Comparison of ENCODE assay signal across 8 cellular contexts in the genomic region with DNA sequence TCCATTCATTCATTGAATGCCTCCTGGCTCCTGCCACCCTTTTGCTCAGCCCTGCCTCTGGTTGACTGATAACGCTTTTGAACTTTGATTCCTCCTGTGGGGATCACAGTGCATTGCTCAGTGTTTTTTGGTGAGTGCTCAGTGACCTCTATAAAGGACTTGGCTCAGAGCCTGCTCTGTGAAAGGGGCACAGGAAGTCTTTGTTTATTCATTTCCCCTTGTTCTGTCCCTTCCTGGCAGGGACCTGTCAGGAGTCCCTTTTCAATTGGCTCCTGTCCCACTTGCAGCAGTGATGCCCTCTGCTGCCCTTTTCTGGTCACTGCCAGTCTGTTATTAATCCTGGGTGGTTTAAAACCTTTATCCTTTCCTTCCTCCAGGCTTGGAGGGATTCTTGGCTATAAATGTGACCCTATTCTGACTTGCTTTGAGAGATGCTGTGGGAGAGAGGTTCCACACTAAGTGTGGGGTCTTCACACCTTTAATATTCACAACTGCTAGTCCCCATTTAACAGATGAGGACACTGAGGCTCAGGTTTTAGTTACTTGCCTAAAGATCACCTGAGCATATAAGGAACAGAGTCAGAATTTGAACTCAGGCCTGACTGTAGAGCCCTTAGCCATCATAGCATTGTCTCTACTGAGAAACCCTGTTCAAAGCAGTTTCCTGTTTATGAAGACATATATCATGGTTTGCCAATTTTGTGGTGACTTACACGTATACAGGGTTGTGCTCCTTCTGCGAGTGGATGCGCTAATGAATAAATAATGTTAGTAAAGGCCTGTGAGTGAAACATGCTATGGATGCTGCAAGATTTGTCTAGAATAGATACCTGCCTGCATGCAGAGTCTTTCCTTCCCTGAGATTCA. TPM values are rescaled to one million over a fixed set of nuclear protein-coding genes. Genes with fewer than 3 reads are reported as not detected.
DNase-seq lines count a peak whose midpoint lies in the region; ATAC-seq and TF ChIP-seq lines count a peak whose summit lies in the region.

No MANE protein-coding gene starts in this region.

- TF ChIP-seq POLR2A in gastroesophageal sphincter (IDR thresholded peaks at IDR 0.05) (no peak), uterus (IDR thresholded peaks at IDR 0.05) (no peak)

- H3K9me3 Mint-ChIP-seq in activated naive CD4-positive, alpha-beta T cell treated with anti-CD3 and anti-CD28 coated beads for 36 hours, result no peaks in the 10 kb centered on the region

- no peaks in the 10 kb centered on the region for H3K79me2 ChIP-seq in KMS-11 (ENCODE audit: insufficient read depth, low read depth)
- H3K79me2 ChIP-seq in osteoblast (ENCODE audit: insufficient read depth, low read length), result no peaks in the 10 kb centered on the region

- no peaks in the 10 kb centered on the region for H3K36me3 ChIP-seq in BE2C
- H3K36me3 ChIP-seq in KMS-11 (ENCODE audit: insufficient read depth), result no peaks in the 10 kb centered on the region
- peaks cover 0 to 47% of the 10 kb centered on the region in 2 donors for H3K36me3 ChIP-seq in gastroesophageal sphincter
- no peaks in the 10 kb centered on the region for H3K36me3 ChIP-seq in osteoblast (ENCODE audit: insufficient read depth, low read length)
- H3K36me3 ChIP-seq in uterus, result no peaks in the 10 kb centered on the region

- H3K4me2 ChIP-seq in KMS-11 (no peak overlapping the region), osteoblast (ENCODE audit: insufficient read depth, low read length) (no peak overlapping the region)

- peak overlapping the region; percentile 79 for H3K27ac Mint-ChIP-seq in activated naive CD4-positive, alpha-beta T cell treated with anti-CD3 and anti-CD28 coated beads for 36 hours

- no peaks in the 10 kb centered on the region for H3K4me1 ChIP-seq in BE2C
- H3K4me1 ChIP-seq in KMS-11 (ENCODE audit: low read depth, poor library complexity, severe bottlenecking), result peaks cover 41% of the 10 kb centered on the region
- peaks cover 0 to 10% (median 0%) of the 10 kb centered on the region in 3 donors for H3K4me1 ChIP-seq in gastroesophageal sphincter
- peaks cover 8% of the 10 kb centered on the region for H3K4me1 ChIP-seq in osteoblast (ENCODE audit: insufficient read depth, low read length)
- H3K4me1 ChIP-seq in uterus, result no peaks in the 10 kb centered on the region

- CTCF ChIA-PET in activated naive CD4-positive, alpha-beta T cell treated with anti-CD3 and anti-CD28 coated beads for 36 hours (lab: Charles Lee), result interaction anchor here (0.6 to 1.1 kb wide), 6 partner anchors 38 to 142 kb away, joined by 3 to 5 read pairs (median 3); no protein-coding TSS in a partner anchor

- DNase-seq in BE2C (peak; percentile 64), GM19238 (ENCODE audit: insufficient read length, low spot score) (peak; percentile 46), SHP77 (lab: John Stamatoyannopoulos, UW) (peak; percentile 82 to 86), osteoblast (ENCODE audit: insufficient read length, low spot score, missing footprints) (no peak), uterus (peak; percentile 58 to 66)
- peak; percentile 88 for DNase-seq in activated naive CD4-positive, alpha-beta T cell treated with anti-CD3 and anti-CD28 coated beads for 36 hours

- TF ChIP-seq EP300 in gastroesophageal sphincter (IDR thresholded peaks at IDR 0.05), result no peak

- H3K27me3 Mint-ChIP-seq in activated naive CD4-positive, alpha-beta T cell treated with anti-CD3 and anti-CD28 coated beads for 36 hours (ENCODE audit: low read depth), result no peaks in the 10 kb centered on the region

- WGBS in gastroesophageal sphincter (ENCODE audit: low coverage in 1 of 2), 2 donors, result 42 to 72% methylated on average over 2 to 4 of the region's 4 CpGs

- H2AFZ ChIP-seq in KMS-11 (ENCODE audit: low read depth) (no peak overlapping the region), osteoblast (ENCODE audit: low read length) (no peak overlapping the region)

- H3K4me3 ChIP-seq in BE2C (ENCODE audit: low read depth, low read length) (no peak overlapping the region), KMS-11 (IDR thresholded peaks at IDR 0.05; ENCODE audit: insufficient read depth, low read depth, low read length) (no peak overlapping the region), gastroesophageal sphincter (no peak overlapping the region), osteoblast (ENCODE audit: insufficient read depth, low read length) (no peak overlapping the region), uterus (no peak overlapping the region)

- H3K9ac ChIP-seq in KMS-11, result no peak overlapping the region

- H3K27me3 ChIP-seq in BE2C (no peaks in the 10 kb centered on the region), KMS-11 (ENCODE audit: insufficient read depth, low read depth) (no peaks in the 10 kb centered on the region), gastroesophageal sphincter (no peaks in the 10 kb centered on the region), osteoblast (ENCODE audit: insufficient read depth, low read length) (no peaks in the 10 kb centered on the region), uterus (no peaks in the 10 kb centered on the region)

- H3K36me3 Mint-ChIP-seq in activated naive CD4-positive, alpha-beta T cell treated with anti-CD3 and anti-CD28 coated beads for 36 hours (ENCODE audit: low read depth), result peaks cover 11% of the 10 kb centered on the region

- H3K4me3 Mint-ChIP-seq in activated naive CD4-positive, alpha-beta T cell treated with anti-CD3 and anti-CD28 coated beads for 36 hours, result no peak overlapping the region

- no peak overlapping the region for H3K27ac ChIP-seq in KMS-11
- no peak overlapping the region for H3K27ac ChIP-seq in gastroesophageal sphincter
- no peak overlapping the region for H3K27ac ChIP-seq in osteoblast (ENCODE audit: low read depth, low read length)
- H3K27ac ChIP-seq in uterus, result no peak overlapping the region

- peaks cover 58% of the 10 kb centered on the region for H3K4me1 Mint-ChIP-seq in activated naive CD4-positive, alpha-beta T cell treated with anti-CD3 and anti-CD28 coated beads for 36 hours (ENCODE audit: low read depth)

- peak; percentile 87 for ATAC-seq in gastroesophageal sphincter

- TF ChIP-seq CTCF in BE2C (IDR thresholded peaks at IDR 0.05; ENCODE audit: low read depth, low read length), result peak; percentile 72
- TF ChIP-seq CTCF in KMS-11 (conservative IDR thresholded peaks at IDR 0.05; ENCODE audit: low read depth, low read length), result peak; percentile 66
- TF ChIP-seq CTCF in gastroesophageal sphincter (IDR thresholded peaks at IDR 0.05), result peak in 3 of 4 experiments; percentile 81 to 89 (median 86)
- peak; percentile 91 for TF ChIP-seq CTCF in osteoblast (IDR thresholded peaks at IDR 0.05; ENCODE audit: extremely low read depth, low read depth, low read length)
- TF ChIP-seq CTCF in uterus (IDR thresholded peaks at IDR 0.05), result peak; percentile 63 to 78 (median 77)

- H4K20me1 ChIP-seq in KMS-11 (ENCODE audit: insufficient read depth), result no peaks in the 10 kb centered on the region
- H4K20me1 ChIP-seq in osteoblast (ENCODE audit: insufficient read depth, low read length), result no peaks in the 10 kb centered on the region

- intact Hi-C loops in activated naive CD4-positive, alpha-beta T cell treated with anti-CD3 and anti-CD28 coated beads for 36 hours (cut with micrococcal nuclease), result loop anchor here (1.0 kb wide), 8 partner anchors 24 to 293 kb away; partner anchors contain the start of genes BRK1, IRAK2 and VHL
- intact Hi-C loops in uterus (cut with DNase I; ENCODE audit: low total_unique reads), result no loop called here

- H3K9me3 ChIP-seq in BE2C, result no peaks in the 10 kb centered on the region
- H3K9me3 ChIP-seq in gastroesophageal sphincter, result no peaks in the 10 kb centered on the region
- H3K9me3 ChIP-seq in osteoblast (ENCODE audit: low read depth, low read length), result no peaks in the 10 kb centered on the region
- no peaks in the 10 kb centered on the region for H3K9me3 ChIP-seq in uterus

RNA-seq across cellular contexts. Expression of gene TATDN2, which starts 23.2 kb away (rescaled TPM):
- polyA plus RNA-seq in BE2C (2012; ENCODE audit: insufficient read depth, insufficient read length, low read depth), result 15.8 TPM
- 10 to 100 TPM; 25.8 to 28.1 TPM for total RNA-seq in activated naive CD4-positive, alpha-beta T cell treated with anti-CD3 and anti-CD28 coated beads for 36 hours
- 10 to 100 TPM in 3 of 4 donors, 1 to 10 TPM in 1; 10.0 to 28.4 (median 22.6) TPM for total RNA-seq in gastroesophageal sphincter
- 19.2 and 20.0 TPM in 2 replicates for total RNA-seq in osteoblast
- 10 to 100 TPM; 15.9 to 55.7 (median 26.7) TPM for total RNA-seq in uterus
